In the genomic region with DNA sequence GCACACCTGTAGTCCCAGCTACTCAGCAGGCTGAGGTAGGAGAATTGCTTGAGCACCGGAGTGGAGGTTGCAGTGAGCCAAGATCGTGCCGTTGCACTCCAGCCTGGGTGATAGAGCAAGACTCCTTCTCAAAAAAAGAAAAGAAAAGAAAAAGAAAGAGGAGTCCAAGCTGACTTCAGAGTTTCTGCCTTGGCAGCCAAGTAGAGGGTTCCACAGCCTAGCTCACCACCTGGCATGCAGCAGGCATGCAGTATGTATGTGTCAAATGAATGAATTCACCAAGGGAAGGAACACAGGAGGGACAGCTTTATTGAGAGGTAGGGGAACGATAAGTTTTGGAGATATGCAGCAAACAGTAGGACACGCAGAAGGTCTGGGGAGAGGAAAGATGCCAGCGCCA, we compare ENCODE assay signal across 21 cellular contexts.
A peak's percentile ranks its signal among the peaks of the same experiment; 100 is the strongest.
DNase-seq lines count a peak whose midpoint lies in the region; ATAC-seq and TF ChIP-seq lines count a peak whose summit lies in the region.
"Had no signal": no experiment of that assay in that cellular context is flagged by ENCODE, and none has a peak within 500 bp of the region (broad histone marks: within the 10 kb centered on the region; RNA-seq: fewer than 3 reads in every experiment).

No MANE protein-coding gene starts in this region.

- no peaks in the 10 kb centered on the region for H3K27me3 ChIP-seq in sigmoid colon
- H3K27me3 ChIP-seq: BLaER1 treated with 17β-estradiol and CSF1 and Interleukin-3, amounts not matched to agents 10 nM and 100 nM had no signal

- DNase-seq in coronary artery (ENCODE audit: low spot score) (peak; percentile 66), mesenteric fat pad (ENCODE audit: low spot score) (peak; percentile 59), sigmoid colon (peak; percentile 14), NCI-H446 treated with DMSO at 0.1 percent for 48 hours (lab: John Stamatoyannopoulos, UW) (no peak)
- DNase-seq in activated T-cell treated with anti-CD3 and anti-CD28 coated beads, Interleukin-2, amount 50 U/mL, for 4 hours, result no peak
- DNase-seq: AML-193; Calu3; CD4-positive, alpha-beta T cell; CD8-positive, alpha-beta T cell; DMS79; DND-41; EL; GDM1 had no signal

- H3K27ac ChIP-seq in coronary artery (no peak overlapping the region), sigmoid colon (no peak overlapping the region)
- H3K27ac ChIP-seq: 22Rv1; A549; BLaER1 treated with 17β-estradiol and CSF1 and Interleukin-3, amounts not matched to agents 10 nM and 100 nM; C4-2B had no signal

- H3K4me3 ChIP-seq in coronary artery (no peak overlapping the region), sigmoid colon (no peak overlapping the region)
- H3K4me3 ChIP-seq: A549; BLaER1 treated with 17β-estradiol and CSF1 and Interleukin-3, amounts not matched to agents 10 nM and 100 nM; GM12878 had no signal

- TF ChIP-seq EP300 in sigmoid colon (IDR thresholded peaks at IDR 0.05), result no peak

- TF ChIP-seq POLR2A in sigmoid colon (IDR thresholded peaks at IDR 0.05), result no peak

- H3K36me3 ChIP-seq in sigmoid colon, result no peaks in the 10 kb centered on the region
- H3K36me3 ChIP-seq: BLaER1 treated with 17β-estradiol and CSF1 and Interleukin-3, amounts not matched to agents 10 nM and 100 nM had no signal

- H3K4me3 Mint-ChIP-seq in activated T-cell treated with anti-CD3 and anti-CD28 coated beads, Interleukin-2, amount 50 U/mL, for 4 hours, result no peak overlapping the region
- H3K4me3 Mint-ChIP-seq: B cell; CD4-positive, alpha-beta T cell; CD8-positive, alpha-beta T cell had no signal

- no peaks in the 10 kb centered on the region for H3K36me3 Mint-ChIP-seq in activated T-cell treated with anti-CD3 and anti-CD28 coated beads, Interleukin-2, amount 50 U/mL, for 4 hours (ENCODE audit: insufficient read depth)
- H3K36me3 Mint-ChIP-seq: CD8-positive, alpha-beta T cell had no signal

- peaks cover 0 to 2% (median 0%) of the 10 kb centered on the region in 4 donors for H3K9me3 ChIP-seq in sigmoid colon
- H3K9me3 ChIP-seq: A549; BLaER1 treated with 17β-estradiol and CSF1 and Interleukin-3, amounts not matched to agents 10 nM and 100 nM; Caco-2 had no signal

- peaks cover 11% of the 10 kb centered on the region for H3K27me3 Mint-ChIP-seq in activated T-cell treated with anti-CD3 and anti-CD28 coated beads, Interleukin-2, amount 50 U/mL, for 4 hours (ENCODE audit: low read depth)

- H3K4me1 Mint-ChIP-seq in activated T-cell treated with anti-CD3 and anti-CD28 coated beads, Interleukin-2, amount 50 U/mL, for 4 hours (ENCODE audit: low read depth), result no peaks in the 10 kb centered on the region
- H3K4me1 Mint-ChIP-seq: B cell had no signal

- 88 to 92% methylated on average over 6 of the region's 6 CpGs for WGBS in sigmoid colon, 2 donors

- no peaks in the 10 kb centered on the region for H3K9me3 Mint-ChIP-seq in activated T-cell treated with anti-CD3 and anti-CD28 coated beads, Interleukin-2, amount 50 U/mL, for 4 hours
- H3K9me3 Mint-ChIP-seq: CD4-positive, alpha-beta T cell; CD8-positive, alpha-beta T cell had no signal

- TF ChIP-seq CTCF in coronary artery (IDR thresholded peaks at IDR 0.05) (no peak), sigmoid colon (IDR thresholded peaks at IDR 0.05) (no peak)

- intact Hi-C loops in sigmoid colon (cut with DNase I), result no loop called here

- no peak for ATAC-seq in activated T-cell treated with anti-CD3 and anti-CD28 coated beads, Interleukin-2, amount 50 U/mL, for 4 hours
- ATAC-seq in HG03039 (IDR thresholded peaks at IDR 0.05; ENCODE audit: unreplicated experiment), result no peak
- ATAC-seq: A549; CD8-positive, alpha-beta T cell; GM12878 had no signal

- H3K4me1 ChIP-seq in sigmoid colon, result no peaks in the 10 kb centered on the region
- H3K4me1 ChIP-seq: A549; BLaER1 treated with 17β-estradiol and CSF1 and Interleukin-3, amounts not matched to agents 10 nM and 100 nM; Caco-2 had no signal

Comparison
In these comparisons a context has a peak if more than half of its experiments do, and no peak if none do; other contexts are left out.
1. DNase-seq: peak in coronary artery (single experiment), mesenteric fat pad (single experiment) and sigmoid colon (single experiment); none in NCI-H446 treated with DMSO at 0.1 percent for 48 hours (single experiment) and activated T-cell treated with anti-CD3 and anti-CD28 coated beads, Interleukin-2, amount 50 U/mL, for 4 hours (single experiment).